Comparison of ENCODE assay signal across 29 cellular contexts in genomic region chr11:77069969-77070582, GRCh38. TPM values are rescaled to one million over a fixed set of nuclear protein-coding genes. Genes with fewer than 3 reads are reported as not detected.
A peak's percentile ranks its signal among the peaks of the same experiment; 100 is the strongest.
DNase-seq lines count a peak whose midpoint lies in the region; ATAC-seq and TF ChIP-seq lines count a peak whose summit lies in the region.
"Had no signal": no experiment of that assay in that cellular context is flagged by ENCODE, and none has a peak within 500 bp of the region (broad histone marks: within the 10 kb centered on the region; RNA-seq: fewer than 3 reads in every experiment).

No MANE protein-coding gene starts in this region.

- WGBS in neuronal stem cell (ENCODE audit: extremely low coverage in 2 of 2, insufficient read length in 2 of 2, insufficient replicate concordance in 1 of 2), 2 donors = no CpG with 5 or more reads among the region's 8 CpGs

- H3K23ac ChIP-seq in neuronal stem cell (ENCODE audit: low read depth, low read length, poor library complexity) = no peak overlapping the region

- peak overlapping the region; percentile 68 for H2AK5ac ChIP-seq in neuronal stem cell (ENCODE audit: low read depth, low read length)

- H3K9me3 ChIP-seq in BLaER1 (no peaks in the 10 kb centered on the region), OCI-LY3 (ENCODE audit: insufficient read depth, low read length) (no peaks in the 10 kb centered on the region), endocrine pancreas (ENCODE audit: control insufficient read depth, low read length) (no peaks in the 10 kb centered on the region), neuronal stem cell (replicated peaks in 1 of 2; ENCODE audit: control insufficient read depth in 2 of 2, insufficient read depth in 1 of 2, low read depth in 1 of 2, low read length in 2 of 2) (no peaks in the 10 kb centered on the region), WERI-Rb-1 (ENCODE audit: severe bottlenecking) (no peaks in the 10 kb centered on the region)
- H3K9me3 ChIP-seq: breast epithelium, heart right ventricle had no signal

- no peak overlapping the region for H2BK120ac ChIP-seq in neuronal stem cell (ENCODE audit: low read depth, low read length)

- peaks cover 12% of the 10 kb centered on the region; the same call in 1 of the 2 replicates for H3K27me3 ChIP-seq in BLaER1
- H3K27me3 ChIP-seq in OCI-LY3 (ENCODE audit: low read depth, low read length) = peaks cover 16% of the 10 kb centered on the region
- no peaks in the 10 kb centered on the region for H3K27me3 ChIP-seq in endocrine pancreas (ENCODE audit: control insufficient read depth, insufficient read depth, low read length)
- H3K27me3 ChIP-seq in neuronal stem cell (ENCODE audit: control insufficient read depth in 3 of 3, insufficient read depth in 3 of 3, low read depth in 1 of 3, low read length in 3 of 3) = no peaks in the 10 kb centered on the region
- H3K27me3 ChIP-seq in WERI-Rb-1 (ENCODE audit: insufficient read depth, low read depth, severe bottlenecking) = no peaks in the 10 kb centered on the region
- H3K27me3 ChIP-seq: breast epithelium, heart right ventricle had no signal

- H3K27ac ChIP-seq in BLaER1 (no peak overlapping the region), OCI-LY3 (ENCODE audit: low read length) (no peak overlapping the region), neuronal stem cell (replicated peaks; ENCODE audit: low read length) (no peak overlapping the region), RWPE1 (no peak overlapping the region), WERI-Rb-1 (no peak overlapping the region)
- H3K27ac ChIP-seq: breast epithelium, heart right ventricle, HL-60, skin epidermis, VCaP had no signal

- H4K20me1 ChIP-seq in BLaER1 (peaks cover 18% of the 10 kb centered on the region), OCI-LY3 (ENCODE audit: insufficient read depth, low read length) (no peaks in the 10 kb centered on the region)

- no peak overlapping the region for H3K4ac ChIP-seq in neuronal stem cell (ENCODE audit: low read length)

- H2AFZ ChIP-seq in OCI-LY3 (ENCODE audit: low read depth, low read length) (no peak overlapping the region), neuronal stem cell (ENCODE audit: low read length) (no peak overlapping the region)

- H3K18ac ChIP-seq in neuronal stem cell (ENCODE audit: low read length) = peak overlapping the region; percentile 58

- CTCF ChIA-PET in RWPE1 (lab: Yijun Ruan, JAX) = interaction anchor here (1.7 kb wide), 1 partner anchor 22 kb away, joined by 6 read pairs; no protein-coding TSS in a partner anchor

- no peak overlapping the region for H4K91ac ChIP-seq in neuronal stem cell (ENCODE audit: low read depth, low read length, poor library complexity)

- no peaks in the 10 kb centered on the region for H3K79me2 ChIP-seq in OCI-LY3 (ENCODE audit: low read length)

- H2BK5ac ChIP-seq in neuronal stem cell (ENCODE audit: low read length) = peak overlapping the region; percentile 56

- H2BK12ac ChIP-seq in neuronal stem cell (ENCODE audit: low read length) = no peak overlapping the region

- peak overlapping the region; percentile 73 for H2BK15ac ChIP-seq in neuronal stem cell (ENCODE audit: low read length)

- no peak for ATAC-seq in GM21723 (IDR thresholded peaks at IDR 0.05; ENCODE audit: unreplicated experiment)
- ATAC-seq: activated CD8-positive, alpha-beta memory T cell treated with anti-CD3 and anti-CD28 coated beads, Interleukin-2, amount 10 ng/mL, durations not matched to agents 7 days and 5 days; esophagus mucosa; HCT116; heart right ventricle; Right ventricle myocardium inferior; stimulated activated naive CD8-positive, alpha-beta T cell treated with anti-CD3 and anti-CD28 coated beads, Interleukin-15, Interleukin-2, amounts not matched to agents 100 U/mL and 50 U/mL, for 24 hours had no signal

- POLR2A ChIA-PET in RWPE1 (lab: Yijun Ruan, JAX; ENCODE audit: low non-redundant PET) = no interaction called here

- no peak overlapping the region for H3K9ac ChIP-seq in BLaER1
- H3K9ac ChIP-seq in OCI-LY3 (ENCODE audit: low read length) = no peak overlapping the region
- H3K9ac ChIP-seq in endocrine pancreas (ENCODE audit: control insufficient read depth, insufficient read depth, low read length) = peak overlapping the region; percentile 23
- H3K9ac ChIP-seq in neuronal stem cell (ENCODE audit: low read depth, low read length, poor library complexity) = no peak overlapping the region

- peak overlapping the region; percentile 60 for H3K14ac ChIP-seq in neuronal stem cell (ENCODE audit: low read length)

- TF ChIP-seq CTCF in OCI-LY3 (IDR thresholded peaks at IDR 0.05; ENCODE audit: low read depth, low read length) = no peak; the same call in 1 of the 2 replicates
- TF ChIP-seq CTCF in RWPE1 (conservative IDR thresholded peaks at IDR 0.05; ENCODE audit: low read depth) = no peak
- TF ChIP-seq CTCF in WERI-Rb-1 (IDR thresholded peaks at IDR 0.05; ENCODE audit: low read depth, low read length) = no peak

- H3K4me2 ChIP-seq in BLaER1 = peak overlapping the region; percentile 99
- peak overlapping the region; percentile 41 for H3K4me2 ChIP-seq in OCI-LY3 (ENCODE audit: low read length)
- no peak overlapping the region for H3K4me2 ChIP-seq in neuronal stem cell (ENCODE audit: insufficient read depth, low read length, poor library complexity, severe bottlenecking)

- H3K4me1 ChIP-seq in BLaER1 (peaks cover 82% of the 10 kb centered on the region), OCI-LY3 (ENCODE audit: low read length) (peaks cover 20% of the 10 kb centered on the region), endocrine pancreas (ENCODE audit: control insufficient read depth, insufficient read depth, low read length) (no peaks in the 10 kb centered on the region), neuronal stem cell (ENCODE audit: control insufficient read depth in 2 of 2, insufficient read depth in 1 of 2, low read depth in 1 of 2, low read length in 2 of 2) (peaks cover 10 to 25% of the 10 kb centered on the region in 2 donors)

- peaks cover 2% of the 10 kb centered on the region for H3K79me1 ChIP-seq in neuronal stem cell (ENCODE audit: low read depth, low read length)

- DNase-seq in neuronal stem cell (ENCODE audit: low spot score) = no peak
- DNase-seq in NK-92 (lab: John Stamatoyannopoulos, UW; ENCODE audit: unreplicated experiment) = no peak
- no peak for DNase-seq in RWPE1 (ENCODE audit: low spot score)
- no peak for DNase-seq in WERI-Rb-1
- DNase-seq: activated CD4-positive, alpha-beta T cell treated with anti-CD3 and anti-CD28 coated beads, Interleukin-2, amount 10 ng/mL, durations not matched to agents 7 days and 5 days; activated CD8-positive, alpha-beta memory T cell treated with anti-CD3 and anti-CD28 coated beads, Interleukin-2, amount 10 ng/mL, durations not matched to agents 7 days and 5 days; activated naive CD4-positive, alpha-beta T cell treated with anti-CD3 and anti-CD28 coated beads, Interleukin-2, amount 10 ng/mL, durations not matched to agents 7 days and 5 days; AML-193; amniotic stem cell; DMS153; effector memory CD4-positive, alpha-beta T cell; heart right ventricle; Karpas-422; MV-4-11; NCI-H446 treated with DMSO at 0.1 percent for 48 hours; occipital lobe; stimulated activated naive CD8-positive, alpha-beta T cell treated with anti-CD3 and anti-CD28 coated beads, Interleukin-15, Interleukin-2, amounts not matched to agents 100 U/mL and 50 U/mL, for 24 hours had no signal

- no peaks in the 10 kb centered on the region for H3K36me3 ChIP-seq in BLaER1
- H3K36me3 ChIP-seq in OCI-LY3 (replicated peaks; ENCODE audit: low read depth, low read length) = no peaks in the 10 kb centered on the region
- H3K36me3 ChIP-seq in endocrine pancreas (ENCODE audit: control insufficient read depth, insufficient read depth, low read length) = no peaks in the 10 kb centered on the region
- H3K36me3 ChIP-seq in neuronal stem cell (replicated peaks in 1 of 2; ENCODE audit: control insufficient read depth in 2 of 2, insufficient read depth in 2 of 2, low read length in 2 of 2) = peaks cover 0 to 14% of the 10 kb centered on the region in 2 donors
- H3K36me3 ChIP-seq in WERI-Rb-1 = no peaks in the 10 kb centered on the region
- H3K36me3 ChIP-seq: breast epithelium, heart right ventricle had no signal

- no peak overlapping the region for H3K4me3 ChIP-seq in BLaER1
- peak overlapping the region; percentile 6; the same call in 1 of the 2 replicates for H3K4me3 ChIP-seq in OCI-LY3 (ENCODE audit: low read length)
- H3K4me3 ChIP-seq in endocrine pancreas (ENCODE audit: control insufficient read depth, insufficient read depth, low read length) = no peak overlapping the region
- no peak overlapping the region for H3K4me3 ChIP-seq in neuronal stem cell (ENCODE audit: low read length in 2 of 2)
- no peak overlapping the region for H3K4me3 ChIP-seq in WERI-Rb-1 (ENCODE audit: low read depth, low read length)
- H3K4me3 ChIP-seq: breast epithelium, heart right ventricle, skin epidermis had no signal

- no peak overlapping the region for H4K8ac ChIP-seq in neuronal stem cell (ENCODE audit: low read depth, low read length)

RNA-seq across cellular contexts. Expression of gene CAPN5, which starts 3.3 kb away (rescaled TPM):
- 7.6 TPM for polyA plus RNA-seq in neuronal stem cell (2013, experiment 1 of 2)
- 8.0 TPM for polyA plus RNA-seq in neuronal stem cell (2013, experiment 2 of 2)

RNA-seq across cellular contexts. Expression of gene OMP, which starts 32.6 kb away (rescaled TPM):
- polyA plus RNA-seq in neuronal stem cell (2013, experiment 1 of 2) = not detected
- not detected for polyA plus RNA-seq in neuronal stem cell (2013, experiment 2 of 2)
- polyA plus RNA-seq: heart right ventricle, thymus had no signal

RNA-seq across cellular contexts. Expression of gene B3GNT6, which starts 35.9 kb away (rescaled TPM):
- not detected for polyA plus RNA-seq in neuronal stem cell (2013, experiment 1 of 2)
- not detected for polyA plus RNA-seq in neuronal stem cell (2013, experiment 2 of 2)
- polyA plus RNA-seq: heart right ventricle, thymus had no signal

RNA-seq across cellular contexts. Expression of gene MYO7A, which starts 58.0 kb away (rescaled TPM):
- polyA plus RNA-seq in neuronal stem cell (2013, experiment 1 of 2) = 0.71 TPM
- 0.60 TPM for polyA plus RNA-seq in neuronal stem cell (2013, experiment 2 of 2)
